In genomic region chr17:64281962-64282752, GRCh38 we compare ENCODE assay signal across 1 cellular context.
TF ChIP-seq lines count a peak whose summit lies in the region.

No MANE protein-coding gene starts in this region.

TF ChIP-seq in HepG2, 621 proteins besides CTCF, POLR2A, EP300 and RAD21 (continued from another document and continues in another):
- peak; percentile 14; the same call in 1 of the 2 replicates for TF ChIP-seq ARID5B (CRISPR knock-in tag; IDR thresholded peaks at IDR 0.05)
- TF ChIP-seq SAP130 (CRISPR knock-in tag; IDR thresholded peaks at IDR 0.05; ENCODE audit: low read depth), result peak; percentile 40; the same call in 1 of the 2 replicates
- no peak for TF ChIP-seq ZNF639 (CRISPR knock-in tag; conservative IDR thresholded peaks at IDR 0.05)
- TF ChIP-seq GATAD2A (CRISPR knock-in tag; IDR thresholded peaks at IDR 0.05), result no peak; the same call in 1 of the 2 replicates
- no peak for TF ChIP-seq KAT7 (CRISPR knock-in tag; IDR thresholded peaks at IDR 0.05; ENCODE audit: borderline replicate concordance)
- no peak for TF ChIP-seq MAFF (IDR thresholded peaks at IDR 0.05; ENCODE audit: low read depth, low read length)
- no peak for TF ChIP-seq HOXA7 (CRISPR knock-in tag; IDR thresholded peaks at IDR 0.05)
- TF ChIP-seq ZNF18 (CRISPR knock-in tag; IDR thresholded peaks at IDR 0.05; ENCODE audit: insufficient replicate concordance), result no peak
- TF ChIP-seq ZNF790 (CRISPR knock-in tag; IDR thresholded peaks at IDR 0.05; ENCODE audit: borderline replicate concordance), result no peak
- TF ChIP-seq HDAC6 (IDR thresholded peaks at IDR 0.05; ENCODE audit: low read depth, low read length), result no peak
- no peak for TF ChIP-seq ZNF331 (CRISPR knock-in tag; IDR thresholded peaks at IDR 0.05)
- no peak for TF ChIP-seq JUN (CRISPR knock-in tag; IDR thresholded peaks at IDR 0.05)
- TF ChIP-seq KLF6 (CRISPR knock-in tag; IDR thresholded peaks at IDR 0.05), result no peak
- no peak for TF ChIP-seq ZFP41 (CRISPR knock-in tag; IDR thresholded peaks at IDR 0.05; ENCODE audit: borderline replicate concordance)
- no peak for TF ChIP-seq REL (CRISPR knock-in tag; conservative IDR thresholded peaks at IDR 0.05)
- TF ChIP-seq ZMYM4 (CRISPR knock-in tag; IDR thresholded peaks at IDR 0.05), result no peak
- TF ChIP-seq SOX5 (CRISPR knock-in tag; IDR thresholded peaks at IDR 0.05; ENCODE audit: borderline replicate concordance), result no peak
- peak; percentile 84; the same call in 1 of the 2 replicates for TF ChIP-seq KLF9 (CRISPR knock-in tag; IDR thresholded peaks at IDR 0.05; ENCODE audit: low read depth)
- no peak for TF ChIP-seq ZBTB39 (CRISPR knock-in tag; IDR thresholded peaks at IDR 0.05)
- TF ChIP-seq ZNF121 (CRISPR knock-in tag; IDR thresholded peaks at IDR 0.05), result no peak
- peak; percentile 27; the same call in 1 of the 2 replicates for TF ChIP-seq ZNF687 (CRISPR knock-in tag; IDR thresholded peaks at IDR 0.05)
- no peak for TF ChIP-seq ZNF232 (CRISPR knock-in tag; IDR thresholded peaks at IDR 0.05; ENCODE audit: borderline replicate concordance)
- TF ChIP-seq ZNF670 (CRISPR knock-in tag; IDR thresholded peaks at IDR 0.05; ENCODE audit: borderline replicate concordance), result peak; percentile 31; the same call in 1 of the 2 replicates
- peak; percentile 14; the same call in 1 of the 2 replicates for TF ChIP-seq ZNF605 (CRISPR knock-in tag; IDR thresholded peaks at IDR 0.05)
- no peak for TF ChIP-seq ATAD3A (CRISPR knock-in tag; IDR thresholded peaks at IDR 0.05)
- no peak for TF ChIP-seq MED1 (CRISPR knock-in tag; IDR thresholded peaks at IDR 0.05)
- no peak for TF ChIP-seq ZNF292 (CRISPR knock-in tag; IDR thresholded peaks at IDR 0.05; ENCODE audit: borderline replicate concordance, low read depth)
- no peak for TF ChIP-seq PRDM15 (CRISPR knock-in tag; IDR thresholded peaks at IDR 0.05)
- TF ChIP-seq POGZ (CRISPR knock-in tag; IDR thresholded peaks at IDR 0.05), result no peak
- no peak for TF ChIP-seq NR0B2 (CRISPR knock-in tag; IDR thresholded peaks at IDR 0.05)
- no peak for TF ChIP-seq IKZF4 (CRISPR knock-in tag; IDR thresholded peaks at IDR 0.05; ENCODE audit: borderline replicate concordance, low read depth, not compliant biosample characterization)
- TF ChIP-seq PHF21A (CRISPR knock-in tag; IDR thresholded peaks at IDR 0.05), result 0 out of 2 replicates have a peak, but pooled peaks have one; percentile 19
- TF ChIP-seq SIX1 (CRISPR knock-in tag; IDR thresholded peaks at IDR 0.05; ENCODE audit: borderline replicate concordance), result no peak
- TF ChIP-seq ZNF253 (CRISPR knock-in tag; IDR thresholded peaks at IDR 0.05; ENCODE audit: borderline replicate concordance), result no peak
- TF ChIP-seq CENPX (CRISPR knock-in tag; IDR thresholded peaks at IDR 0.05), result no peak
- TF ChIP-seq ZEB1 (IDR thresholded peaks at IDR 0.05; ENCODE audit: insufficient replicate concordance, low read depth), result no peak
- no peak for TF ChIP-seq ZNF451 (CRISPR knock-in tag; IDR thresholded peaks at IDR 0.05)
- no peak for TF ChIP-seq MXD4 (CRISPR knock-in tag; IDR thresholded peaks at IDR 0.05)
- TF ChIP-seq PAF1 (CRISPR knock-in tag; IDR thresholded peaks at IDR 0.05), result no peak
- TF ChIP-seq MBD4 (IDR thresholded peaks at IDR 0.05; ENCODE audit: borderline replicate concordance, low read length), result no peak
- no peak for TF ChIP-seq CEBPB (IDR thresholded peaks at IDR 0.05; ENCODE audit: borderline replicate concordance, low read depth, low read length)
- peak; percentile 64 for TF ChIP-seq FOXA3 (CRISPR knock-in tag; IDR thresholded peaks at IDR 0.05)
- no peak for TF ChIP-seq KLF12 (CRISPR knock-in tag; IDR thresholded peaks at IDR 0.05; ENCODE audit: borderline replicate concordance)
- no peak for TF ChIP-seq ARNT2 (CRISPR knock-in tag; IDR thresholded peaks at IDR 0.05; ENCODE audit: low read depth)
- peak; percentile 27 to 61; a peak in 1 of 4 replicates for TF ChIP-seq HMGXB4 (CRISPR knock-in tag; IDR thresholded peaks at IDR 0.05; ENCODE audit: borderline replicate concordance in 1 of 2, low read depth in 1 of 2)
- TF ChIP-seq ZNF652 (CRISPR knock-in tag; IDR thresholded peaks at IDR 0.05; ENCODE audit: borderline replicate concordance, low read depth), result no peak
- TF ChIP-seq FOXJ3 (CRISPR knock-in tag; IDR thresholded peaks at IDR 0.05; ENCODE audit: borderline replicate concordance), result no peak
- no peak for TF ChIP-seq ZNF570 (CRISPR knock-in tag; IDR thresholded peaks at IDR 0.05; ENCODE audit: borderline replicate concordance)
